ENCODE assay signal across 1 cellular context in genomic region chr5:128408622-128409021, GRCh38.
TF ChIP-seq lines count a peak whose summit lies in the region.

No MANE protein-coding gene starts in this region.

TF ChIP-seq in GM12878, 131 proteins besides CTCF, POLR2A, EP300 and RAD21 (continued from another document):
- peak; percentile 39; the same call in 1 of the 2 replicates for TF ChIP-seq ZNF687 (IDR thresholded peaks at IDR 0.05)
